Comparison of ENCODE assay signal across 17 cellular contexts in genomic region chr4:8282742-8283141, GRCh38. TPM values are rescaled to one million over a fixed set of nuclear protein-coding genes. Genes with fewer than 3 reads are reported as not detected.
DNase-seq lines count a peak whose midpoint lies in the region; ATAC-seq and TF ChIP-seq lines count a peak whose summit lies in the region.
"Had no signal": no experiment of that assay in that cellular context is flagged by ENCODE, and none has a peak within 500 bp of the region (broad histone marks: within the 10 kb centered on the region; RNA-seq: fewer than 3 reads in every experiment).

No MANE protein-coding gene starts in this region.

- H3K27ac ChIP-seq in left ventricle myocardium inferior (replicated peaks) (peak overlapping the region; percentile 82), neural progenitor cell (no peak overlapping the region)
- H3K27ac ChIP-seq: A549, C4-2B had no signal

- DNase-seq in chondrocyte (ENCODE audit: low spot score) (peak; percentile 87), left ventricle myocardium inferior (peak; percentile 12), neural progenitor cell (ENCODE audit: low spot score) (no peak), type B pancreatic cell (ENCODE audit: extremely low spot score, unreplicated experiment) (no peak), AG08395 (ENCODE audit: low spot score) (no peak)
- DNase-seq: DMS79 treated with DMSO at 0.1 percent for 48 hours, MG63, NCI-H1092, NCI-H1436 treated with DMSO at 0.1 percent for 48 hours, NCI-H2029, NCI-H345, NCI-H524 treated with DMSO at 0.1 percent for 48 hours had no signal

- H3K9me3 ChIP-seq in left ventricle myocardium inferior (replicated peaks) (no peaks in the 10 kb centered on the region), neural progenitor cell (ENCODE audit: low read depth) (no peaks in the 10 kb centered on the region)
- H3K9me3 ChIP-seq: A549, HAP-1, MG63 had no signal

- intact Hi-C loops in left ventricle myocardium inferior (cut with micrococcal nuclease), result no loop called here

- ATAC-seq in GM19035 (IDR thresholded peaks at IDR 0.05; ENCODE audit: unreplicated experiment) (no peak), GM21526 (IDR thresholded peaks at IDR 0.05; ENCODE audit: low FRiP score, unreplicated experiment) (no peak)

- TF ChIP-seq CTCF in chondrocyte (IDR thresholded peaks at IDR 0.05), result no peak
- TF ChIP-seq CTCF in left ventricle myocardium inferior (IDR thresholded peaks at IDR 0.05; ENCODE audit: borderline replicate concordance), result no peak
- TF ChIP-seq CTCF in neural progenitor cell (IDR thresholded peaks at IDR 0.05), result no peak
- TF ChIP-seq CTCF in type B pancreatic cell (conservative IDR thresholded peaks at IDR 0.05), result no peak

- peaks cover 15% of the 10 kb centered on the region for H3K36me3 ChIP-seq in left ventricle myocardium inferior
- no peaks in the 10 kb centered on the region for H3K36me3 ChIP-seq in neural progenitor cell
- H3K36me3 ChIP-seq: HAP-1, MG63 had no signal

- no peaks in the 10 kb centered on the region for H3K79me2 ChIP-seq in neural progenitor cell (ENCODE audit: low read depth)

- H3K4me3 Mint-ChIP-seq in chondrocyte (ENCODE audit: unreplicated experiment), result no peak overlapping the region
- no peak overlapping the region for H3K4me3 Mint-ChIP-seq in neural progenitor cell
- no peak overlapping the region for H3K4me3 Mint-ChIP-seq in type B pancreatic cell

- no peaks in the 10 kb centered on the region for H3K27me3 ChIP-seq in left ventricle myocardium inferior (ENCODE audit: low read depth)
- no peaks in the 10 kb centered on the region for H3K27me3 ChIP-seq in neural progenitor cell
- H3K27me3 ChIP-seq: MG63 had no signal

- H3K27ac Mint-ChIP-seq in chondrocyte (ENCODE audit: unreplicated experiment) (no peak overlapping the region), neural progenitor cell (peak overlapping the region; percentile 64), type B pancreatic cell (peak overlapping the region; percentile 41)

- no peak overlapping the region for H3K4me2 ChIP-seq in neural progenitor cell
- H3K4me2 ChIP-seq: A549 had no signal

- no peak overlapping the region for H3K4me3 ChIP-seq in left ventricle myocardium inferior
- H3K4me3 ChIP-seq in neural progenitor cell, result no peak overlapping the region
- H3K4me3 ChIP-seq: A549, HAP-1, MG63 had no signal

- no peaks in the 10 kb centered on the region for H3K36me3 Mint-ChIP-seq in chondrocyte (ENCODE audit: low read depth)
- no peaks in the 10 kb centered on the region for H3K36me3 Mint-ChIP-seq in neural progenitor cell
- H3K36me3 Mint-ChIP-seq in type B pancreatic cell, result no peaks in the 10 kb centered on the region

- no peaks in the 10 kb centered on the region for H4K20me1 ChIP-seq in neural progenitor cell (ENCODE audit: low read depth)

- H3F3A ChIP-seq in neural progenitor cell (ENCODE audit: low read depth), result no peaks in the 10 kb centered on the region

- H3K4me1 Mint-ChIP-seq in chondrocyte (ENCODE audit: low read depth) (peaks cover 16% of the 10 kb centered on the region), neural progenitor cell (peaks cover 15% of the 10 kb centered on the region), type B pancreatic cell (ENCODE audit: unreplicated experiment) (peaks cover 16% of the 10 kb centered on the region)

- no peak overlapping the region for H2AFZ ChIP-seq in neural progenitor cell (replicated peaks)

- no peak overlapping the region for H3K9ac ChIP-seq in neural progenitor cell

- H3K4me1 ChIP-seq in left ventricle myocardium inferior, result peaks cover 89% of the 10 kb centered on the region
- no peaks in the 10 kb centered on the region for H3K4me1 ChIP-seq in neural progenitor cell
- H3K4me1 ChIP-seq: HAP-1 had no signal

- H3K27me3 Mint-ChIP-seq in chondrocyte (ENCODE audit: low read depth) (peaks cover 3% of the 10 kb centered on the region), neural progenitor cell (ENCODE audit: insufficient read depth, low read depth) (peaks cover 7% of the 10 kb centered on the region), type B pancreatic cell (peaks cover 3% of the 10 kb centered on the region)

- no peaks in the 10 kb centered on the region for H3K9me3 Mint-ChIP-seq in chondrocyte (ENCODE audit: low read depth)
- H3K9me3 Mint-ChIP-seq in neural progenitor cell, result no peaks in the 10 kb centered on the region
- no peaks in the 10 kb centered on the region for H3K9me3 Mint-ChIP-seq in type B pancreatic cell

RNA-seq across cellular contexts. Expression of gene HTRA3, which starts 13.2 kb away (rescaled TPM):
- total RNA-seq in chondrocyte, result 0.68 to 4.8 TPM (median 3.5 TPM) in 3 replicates
- total RNA-seq in left ventricle myocardium inferior, result 119 TPM
- 1.6 and 2.3 TPM in 2 replicates for total RNA-seq in neural progenitor cell (ENCODE audit: low replicate concordance)
- 0.52 and 4.4 TPM in 2 replicates for total RNA-seq in type B pancreatic cell (ENCODE audit: low replicate concordance)

Comparison
In these comparisons a context has a peak if more than half of its experiments do, and no peak if none do; other contexts are left out.
1. DNase-seq: peak in chondrocyte (single experiment) and left ventricle myocardium inferior (single experiment); none in neural progenitor cell (single experiment), type B pancreatic cell (single experiment) and AG08395 (single experiment).
2. RNA of gene HTRA3, which starts 13.2 kb away (total RNA-seq): 119 TPM in left ventricle myocardium inferior (single experiment); 0.52 to 4.4 TPM in type B pancreatic cell, 0.68 to 4.8 TPM in chondrocyte and 1.6 to 2.3 TPM in neural progenitor cell; every median in the first group is over 10 times any median in the second.